In the genomic region with DNA sequence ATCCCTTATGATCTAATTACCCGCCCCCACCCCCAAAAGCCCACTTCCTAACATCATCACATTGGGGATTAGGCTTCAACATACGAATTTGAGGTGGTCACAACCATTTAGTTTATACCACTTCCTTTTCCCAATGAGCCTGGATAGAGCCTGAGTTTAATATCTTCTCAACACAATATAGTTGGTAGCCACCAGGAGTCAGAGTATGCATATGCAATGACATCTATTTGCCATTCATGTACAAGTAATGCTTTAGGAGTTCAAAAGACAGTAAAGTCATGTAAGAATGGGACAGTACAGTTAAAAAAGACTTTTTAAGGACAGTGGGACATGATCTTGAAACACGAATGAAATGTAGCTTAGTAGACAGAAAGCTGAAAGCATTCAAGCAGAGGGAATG, we compare ENCODE assay signal across 2 cellular contexts.
TF ChIP-seq lines count a peak whose summit lies in the region.

No MANE protein-coding gene starts in this region.

TF ChIP-seq in IMR-90, 13 proteins besides CTCF, POLR2A, EP300 and RAD21:
- TF ChIP-seq FOS (IDR thresholded peaks at IDR 0.05; ENCODE audit: low read depth, low read length), result no peak
- peak; percentile 81 for TF ChIP-seq SMC3 (IDR thresholded peaks at IDR 0.05; ENCODE audit: low read depth, low read length)

TF ChIP-seq in GM12878, 131 proteins besides CTCF, POLR2A, EP300 and RAD21:
- TF ChIP-seq, protein P1, sequence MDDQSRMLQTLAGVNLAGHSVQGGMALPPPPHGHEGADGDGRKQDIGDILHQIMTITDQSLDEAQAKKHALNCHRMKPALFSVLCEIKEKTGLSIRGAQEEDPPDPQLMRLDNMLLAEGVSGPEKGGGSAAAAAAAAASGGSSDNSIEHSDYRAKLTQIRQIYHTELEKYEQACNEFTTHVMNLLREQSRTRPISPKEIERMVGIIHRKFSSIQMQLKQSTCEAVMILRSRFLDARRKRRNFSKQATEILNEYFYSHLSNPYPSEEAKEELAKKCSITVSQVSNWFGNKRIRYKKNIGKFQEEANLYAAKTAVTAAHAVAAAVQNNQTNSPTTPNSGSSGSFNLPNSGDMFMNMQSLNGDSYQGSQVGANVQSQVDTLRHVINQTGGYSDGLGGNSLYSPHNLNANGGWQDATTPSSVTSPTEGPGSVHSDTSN (IDR thresholded peaks at IDR 0.05; ENCODE audit: insufficient replicate concordance, low read depth, low read length), result no peak
- peak; percentile 9; the same call in 1 of the 2 replicates for TF ChIP-seq SMC3 (IDR thresholded peaks at IDR 0.05; ENCODE audit: borderline replicate concordance, low read length)
